Comparison of ENCODE assay signal across 21 cellular contexts in genomic region chr20:55488593-55488992, GRCh38.
DNase-seq lines count a peak whose midpoint lies in the region; ATAC-seq and TF ChIP-seq lines count a peak whose summit lies in the region.
"Had no signal": no experiment of that assay in that cellular context is flagged by ENCODE, and none has a peak within 500 bp of the region (broad histone marks: within the 10 kb centered on the region; RNA-seq: fewer than 3 reads in every experiment).

No MANE protein-coding gene starts in this region.

- H3K27ac ChIP-seq in RWPE1: no peak overlapping the region
- H3K27ac ChIP-seq: PC-9 had no signal

- ATAC-seq in HG02588 (IDR thresholded peaks at IDR 0.05; ENCODE audit: unreplicated experiment): no peak
- ATAC-seq in left cardiac atrium: no peak
- no peak for ATAC-seq in GM19324 (IDR thresholded peaks at IDR 0.05; ENCODE audit: low FRiP score, unreplicated experiment)
- ATAC-seq: GM23338 had no signal

- DNase-seq in HT-29 (ENCODE audit: low spot score): peak; percentile 5
- DNase-seq in RWPE1 (ENCODE audit: low spot score): peak; percentile 61
- DNase-seq in epithelial cell of proximal tubule (ENCODE audit: low read depth): peak; percentile 15
- DNase-seq in renal cortical epithelial cell (ENCODE audit: low read depth): peak; percentile 67
- no peak for DNase-seq in left cardiac atrium
- DNase-seq: DMS153; DND-41; H9; HFFc6; NCI-H1092; NCI-H1436; NCI-H187; NCI-H2107; NCI-H524; NCI-H82; NK-92 treated with Interleukin-12 subunit alpha and Interleukin-12 subunit beta, amount 100 ng/mL, for 24 hours; PC-9; SHP77 had no signal

- POLR2A ChIA-PET in RWPE1 (lab: Yijun Ruan, JAX; ENCODE audit: low non-redundant PET): no interaction called here

- TF ChIP-seq CTCF in RWPE1 (conservative IDR thresholded peaks at IDR 0.05; ENCODE audit: low read depth) (no peak), epithelial cell of proximal tubule (conservative IDR thresholded peaks at IDR 0.05; ENCODE audit: low read depth, low read length) (no peak)

- no peak overlapping the region for H3K4me3 ChIP-seq in epithelial cell of proximal tubule (ENCODE audit: low read depth, low read length)
- H3K4me3 ChIP-seq: GM23338, PC-9 had no signal

- CTCF ChIA-PET in RWPE1 (lab: Yijun Ruan, JAX): no interaction called here

- intact Hi-C loops in left cardiac atrium (cut with DNase I): no loop called here
